In the genomic region with DNA sequence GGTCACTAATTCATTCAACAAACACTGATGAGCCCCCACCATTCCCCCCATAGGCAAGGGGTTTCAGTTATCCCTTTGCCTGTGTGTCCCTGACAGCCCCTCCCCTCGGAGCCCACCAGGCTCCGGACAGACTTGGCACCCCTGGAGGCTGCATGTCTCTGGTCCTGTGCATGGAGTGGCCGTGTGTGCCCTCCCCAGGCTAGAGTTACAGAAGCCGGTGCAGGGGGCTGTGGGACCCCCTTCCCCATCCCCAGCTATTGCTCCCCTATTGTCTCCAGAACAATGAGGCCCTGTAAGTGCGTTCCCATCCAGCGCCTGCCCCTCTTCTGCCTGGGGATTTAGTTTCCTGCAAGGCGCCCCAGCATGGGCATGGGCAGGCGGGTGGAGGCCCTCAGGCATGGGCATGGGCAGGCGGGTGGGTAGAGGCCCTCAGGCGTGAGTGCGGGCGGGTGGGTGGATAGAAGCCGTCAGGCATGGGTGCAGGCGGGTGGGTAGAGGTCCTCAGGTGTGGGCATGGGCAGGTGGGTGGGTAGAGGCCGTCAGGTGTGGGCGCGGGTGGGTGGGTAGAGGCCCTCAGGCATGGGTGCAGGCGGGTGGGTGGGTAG, we compare ENCODE assay signal across 1 cellular context.
TF ChIP-seq lines count a peak whose summit lies in the region.

No MANE protein-coding gene starts in this region.

TF ChIP-seq in HepG2, 621 proteins besides CTCF, POLR2A, EP300 and RAD21:
- TF ChIP-seq HNRNPL (IDR thresholded peaks at IDR 0.05; ENCODE audit: low read depth, low read length): peak; percentile 74
- TF ChIP-seq, protein P1, sequence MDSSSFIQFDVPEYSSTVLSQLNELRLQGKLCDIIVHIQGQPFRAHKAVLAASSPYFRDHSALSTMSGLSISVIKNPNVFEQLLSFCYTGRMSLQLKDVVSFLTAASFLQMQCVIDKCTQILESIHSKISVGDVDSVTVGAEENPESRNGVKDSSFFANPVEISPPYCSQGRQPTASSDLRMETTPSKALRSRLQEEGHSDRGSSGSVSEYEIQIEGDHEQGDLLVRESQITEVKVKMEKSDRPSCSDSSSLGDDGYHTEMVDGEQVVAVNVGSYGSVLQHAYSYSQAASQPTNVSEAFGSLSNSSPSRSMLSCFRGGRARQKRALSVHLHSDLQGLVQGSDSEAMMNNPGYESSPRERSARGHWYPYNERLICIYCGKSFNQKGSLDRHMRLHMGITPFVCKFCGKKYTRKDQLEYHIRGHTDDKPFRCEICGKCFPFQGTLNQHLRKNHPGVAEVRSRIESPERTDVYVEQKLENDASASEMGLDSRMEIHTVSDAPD (CRISPR knock-in tag; IDR thresholded peaks at IDR 0.05): no peak
TF ChIP-seq in HepG2: peak in this region for 1.
